In the genomic region with DNA sequence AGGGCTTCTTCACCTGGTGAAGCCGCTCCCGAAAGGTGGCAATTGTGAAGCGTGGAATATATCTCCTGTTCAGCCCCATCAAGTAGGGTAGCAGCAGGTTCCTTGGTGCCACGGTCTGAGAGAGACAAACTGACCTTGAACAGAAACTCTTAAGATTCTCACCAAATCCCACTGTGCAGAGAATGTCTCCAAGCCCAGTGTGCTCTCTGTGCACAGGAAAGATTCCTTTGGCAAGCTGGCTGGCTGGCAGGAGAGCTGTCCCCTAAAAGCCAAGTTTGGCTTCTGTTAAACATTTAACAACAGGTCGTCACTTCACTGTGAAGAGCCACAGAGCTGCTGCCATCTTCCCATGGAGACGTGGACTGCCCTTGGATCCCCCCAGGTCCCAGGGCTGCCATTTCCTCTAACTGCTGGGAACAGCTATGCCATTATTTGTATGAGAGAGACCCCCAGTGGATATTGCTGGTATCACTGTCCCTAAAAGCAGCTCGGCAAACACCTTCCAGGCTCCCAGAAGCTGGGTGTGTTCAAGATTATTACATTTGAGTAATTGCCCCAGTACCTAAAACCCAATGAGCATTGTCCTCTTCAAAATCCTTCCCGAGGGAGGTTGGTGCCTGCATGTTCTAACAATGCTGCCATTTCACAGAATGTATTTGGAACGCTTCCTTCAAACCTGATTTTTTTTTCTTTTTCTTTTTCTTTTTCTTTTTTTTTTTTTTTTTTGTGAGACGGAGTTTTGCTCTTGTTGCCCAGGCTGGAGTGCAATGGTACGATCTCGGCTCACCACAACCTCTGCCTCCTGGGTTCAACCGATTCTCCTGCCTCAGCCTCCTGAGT, we compare ENCODE assay signal across 8 cellular contexts.
DNase-seq lines count a peak whose midpoint lies in the region; ATAC-seq and TF ChIP-seq lines count a peak whose summit lies in the region.

No MANE protein-coding gene starts in this region.

- DNase-seq in AG08395 (ENCODE audit: low spot score): peak; percentile 83
- peak; percentile 72 to 94 for DNase-seq in NCI-H526 (lab: John Stamatoyannopoulos, UW)
- peak; percentile 33 to 52 for DNase-seq in activated CD4-positive, alpha-beta T cell treated with anti-CD3 and anti-CD28 coated beads, Interleukin-2, amount 50 U/mL, for 48 hours
- DNase-seq in epithelial cell of esophagus (ENCODE audit: low read depth): peak; percentile 70
- peak; percentile 56 to 89 (median 56) for DNase-seq in mucosa of descending colon
- DNase-seq in upper lobe of right lung: no peak

- H3K36me3 ChIP-seq in mucosa of descending colon (ENCODE audit: low read depth): no peaks in the 10 kb centered on the region
- no peaks in the 10 kb centered on the region for H3K36me3 ChIP-seq in upper lobe of right lung

- H3K4me3 ChIP-seq in epithelial cell of esophagus (ENCODE audit: low read length) (no peak overlapping the region), mucosa of descending colon (no peak overlapping the region), upper lobe of right lung (no peak overlapping the region)

- H3K27ac ChIP-seq in upper lobe of right lung: peak overlapping the region; percentile 55

- TF ChIP-seq CTCF in epithelial cell of esophagus (IDR thresholded peaks at IDR 0.05; ENCODE audit: insufficient read depth, low read depth, low read length, missing control alignments) (peak; percentile 81), mucosa of descending colon (IDR thresholded peaks at IDR 0.05) (peak; percentile 71), upper lobe of right lung (IDR thresholded peaks at IDR 0.05) (peak; percentile 84)

- H3K9me3 ChIP-seq in mucosa of descending colon (no peaks in the 10 kb centered on the region), upper lobe of right lung (no peaks in the 10 kb centered on the region)

- ATAC-seq in GM18498 (IDR thresholded peaks at IDR 0.05; ENCODE audit: unreplicated experiment) (peak; percentile 73), HG03460 (IDR thresholded peaks at IDR 0.05; ENCODE audit: unreplicated experiment) (peak; percentile 67), mucosa of descending colon (peak; percentile 89), upper lobe of right lung (peak; percentile 87)

- H3K4me1 ChIP-seq in mucosa of descending colon (ENCODE audit: low read depth): peaks cover 3% of the 10 kb centered on the region
- H3K4me1 ChIP-seq in upper lobe of right lung: peaks cover 36% of the 10 kb centered on the region

- intact Hi-C loops in mucosa of descending colon (cut with DNase I, micrococcal nuclease) (loop anchor here (5.0 to 10.0 kb wide), 3 partner anchors 134 to 362 kb away; no protein-coding TSS in a partner anchor), upper lobe of right lung (cut with DNase I) (loop anchor here (10.0 kb wide), 1 partner anchor 334 kb away; no protein-coding TSS in a partner anchor)

- H3K27me3 ChIP-seq in upper lobe of right lung: no peaks in the 10 kb centered on the region
